Comparison of ENCODE assay signal across 16 cellular contexts in genomic region chrX:154343063-154343462, GRCh38. TPM values are rescaled to one million over a fixed set of nuclear protein-coding genes. Genes with fewer than 3 reads are reported as not detected.
DNase-seq lines count a peak whose midpoint lies in the region; ATAC-seq, FAIRE-seq and TF ChIP-seq lines count a peak whose summit lies in the region.
"Not testable (repeated sequence)": the region's sequence is repeated elsewhere in the genome, so short reads cannot be mapped to it uniquely, and the experiment has no call there.
"Had no signal": no experiment of that assay in that cellular context is flagged by ENCODE, and none has a peak within 500 bp of the region (broad histone marks: within the 10 kb centered on the region; RNA-seq: fewer than 3 reads in every experiment).

No MANE protein-coding gene starts in this region.

- not testable (repeated sequence) for H3K4me3 Mint-ChIP-seq in activated B cell treated with CpG ODN at 0.5 μM for 24 hours; astrocyte (ENCODE audit: unreplicated experiment); natural killer cell

- H3K9me3 Mint-ChIP-seq in activated B cell treated with CpG ODN at 0.5 μM for 24 hours; astrocyte (ENCODE audit: unreplicated experiment); natural killer cell: not testable (repeated sequence)

- CTCF ChIA-PET in activated B cell treated with CpG ODN at 0.5 μM for 24 hours (lab: Charles Lee) = not testable (repeated sequence)

- H3K9ac ChIP-seq in astrocyte (ENCODE audit: low read length) = not testable (repeated sequence)

- not testable (repeated sequence) for H3K4me3 ChIP-seq in astrocyte (ENCODE audit: insufficient read depth, low read depth, low read length)

- not testable (repeated sequence) for H3K4me1 Mint-ChIP-seq in activated B cell treated with CpG ODN at 0.5 μM for 24 hours; astrocyte (ENCODE audit: low read depth, unreplicated experiment); natural killer cell

- FAIRE-seq in astrocyte (lab: Jason Lieb, UNC) = peak; percentile 99

- intact Hi-C loops in activated B cell treated with CpG ODN at 0.5 μM for 24 hours (cut with micrococcal nuclease); left ventricle myocardium superior (cut with micrococcal nuclease): not testable (repeated sequence)
- intact Hi-C loops in natural killer cell (cut with micrococcal nuclease) = loop anchor here (10.0 kb wide), 1 partner anchor 52 kb away; the partner anchor contains the start of gene RPL10

- H3K4me1 ChIP-seq in astrocyte (ENCODE audit: insufficient read depth, low read length) = not testable (repeated sequence)

- not testable (repeated sequence) for H3K4me2 ChIP-seq in astrocyte (ENCODE audit: low read length)

- TF ChIP-seq CTCF in activated B cell treated with CpG ODN at 0.5 μM for 24 hours (IDR thresholded peaks at IDR 0.05); astrocyte (IDR thresholded peaks at IDR 0.05; ENCODE audit: insufficient read depth, low read depth, low read length); natural killer cell (IDR thresholded peaks at IDR 0.05): not testable (repeated sequence)

- H4K20me1 ChIP-seq in astrocyte (ENCODE audit: insufficient read depth, low read length) = not testable (repeated sequence)

- not testable (repeated sequence) for H3K36me3 Mint-ChIP-seq in activated B cell treated with CpG ODN at 0.5 μM for 24 hours (ENCODE audit: low read depth); astrocyte (ENCODE audit: low read depth, unreplicated experiment); natural killer cell

- not testable (repeated sequence) for DNase-seq in activated B cell treated with CpG ODN at 0.5 μM for 24 hours; astrocyte (ENCODE audit: low read depth); left ventricle myocardium superior; natural killer cell

- POLR2A ChIA-PET in activated B cell treated with CpG ODN at 0.5 μM for 24 hours (lab: Charles Lee) = not testable (repeated sequence)

- not testable (repeated sequence) for H3K27me3 Mint-ChIP-seq in activated B cell treated with CpG ODN at 0.5 μM for 24 hours; astrocyte (ENCODE audit: low read depth, unreplicated experiment); natural killer cell (ENCODE audit: low read depth in 2 of 2)

- H3K36me3 ChIP-seq in astrocyte (ENCODE audit: insufficient read depth, low read length) = not testable (repeated sequence)

- not testable (repeated sequence) for H3K9me3 ChIP-seq in astrocyte (ENCODE audit: insufficient read depth, low read depth, low read length)

- H3K27ac ChIP-seq in astrocyte (ENCODE audit: low read depth, low read length) = not testable (repeated sequence)

- not testable (repeated sequence) for H3K27ac Mint-ChIP-seq in activated B cell treated with CpG ODN at 0.5 μM for 24 hours; astrocyte (ENCODE audit: unreplicated experiment); natural killer cell

- ATAC-seq in GM18511 (IDR thresholded peaks at IDR 0.05; ENCODE audit: unreplicated experiment) = peak; percentile 19
- ATAC-seq in GM21717 (IDR thresholded peaks at IDR 0.05; ENCODE audit: unreplicated experiment) = peak; percentile 26
- peak; percentile 6 for ATAC-seq in HG03064 (IDR thresholded peaks at IDR 0.05; ENCODE audit: low read depth, unreplicated experiment)
- peak; percentile 15 for ATAC-seq in activated B cell treated with CpG ODN at 0.5 μM for 24 hours (ENCODE audit: low read depth)
- peak; percentile 2 for ATAC-seq in left ventricle myocardium superior
- peak; percentile 13 to 21 (median 18) for ATAC-seq in natural killer cell

- H3K27me3 ChIP-seq in astrocyte (ENCODE audit: insufficient read depth, low read length) = not testable (repeated sequence)

- not testable (repeated sequence) for H2AFZ ChIP-seq in astrocyte (ENCODE audit: low read depth, low read length)

- not testable (repeated sequence) for H3K79me2 ChIP-seq in astrocyte (ENCODE audit: insufficient read depth, low read length)

RNA-seq across cellular contexts. Expression of gene FLNA, which starts 31.4 kb away (rescaled TPM):
- total RNA-seq in activated B cell treated with CpG ODN at 0.5 μM for 24 hours = 605 and 679 TPM in 2 replicates
- 2,809 and 2,978 TPM in 2 replicates for total RNA-seq in astrocyte
- 228 TPM for total RNA-seq in left ventricle myocardium superior
- total RNA-seq in natural killer cell = 1,000 to 10,000 TPM; 2,872 to 3,483 (median 2,927) TPM

RNA-seq across cellular contexts. Expression of gene EMD, which starts 36.0 kb away (rescaled TPM):
- total RNA-seq in activated B cell treated with CpG ODN at 0.5 μM for 24 hours (68.4 and 70.2 TPM in 2 replicates), astrocyte (75.6 and 75.7 TPM in 2 replicates), left ventricle myocardium superior (51.3 TPM), natural killer cell (100 to 1,000 TPM; 141 to 175 (median 152) TPM)

RNA-seq across cellular contexts. Expression of gene TKTL1, which starts 47.5 kb away (rescaled TPM):
- total RNA-seq in activated B cell treated with CpG ODN at 0.5 μM for 24 hours = not detected in 2 replicates
- total RNA-seq in astrocyte = not detected in 2 replicates
- total RNA-seq in left ventricle myocardium superior = 18.0 TPM
- 10 to 100 TPM; 17.1 to 42.8 (median 28.8) TPM for total RNA-seq in natural killer cell
- total RNA-seq: cardiac muscle cell, HT1080 had no signal

RNA-seq across cellular contexts. Expression of gene TEX28, which starts 48.1 kb away (rescaled TPM):
- not detected in 2 replicates for total RNA-seq in activated B cell treated with CpG ODN at 0.5 μM for 24 hours
- total RNA-seq in astrocyte = not detected in 2 replicates
- total RNA-seq in left ventricle myocardium superior = not detected
- under 1 TPM in 1 of 3 donors, not detected in 2; 0.61 TPM for total RNA-seq in natural killer cell
- total RNA-seq: activated naive CD8-positive, alpha-beta T cell treated with anti-CD3 and anti-CD28 coated beads for 36 hours; aorta; cardiac muscle cell; H7; HT1080; left cardiac atrium; right cardiac atrium; thyroid gland; uterus had no signal

RNA-seq across cellular contexts. Expression of gene RPL10, which starts 55.1 kb away (rescaled TPM):
- total RNA-seq in activated B cell treated with CpG ODN at 0.5 μM for 24 hours = 5,113 and 5,534 TPM in 2 replicates
- total RNA-seq in astrocyte = 1,848 and 1,967 TPM in 2 replicates
- 1,898 TPM for total RNA-seq in left ventricle myocardium superior
- total RNA-seq in natural killer cell = 1,000 to 10,000 TPM; 2,249 to 2,456 (median 2,324) TPM

Comparison
In these comparisons a context has a peak if more than half of its experiments do, and no peak if none do; other contexts are left out.
1. RNA of gene TKTL1, which starts 47.5 kb away (total RNA-seq): 17.1 to 42.8 TPM in natural killer cell and 18.0 TPM in left ventricle myocardium superior (single experiment); not detected in activated B cell treated with CpG ODN at 0.5 μM for 24 hours and not detected in astrocyte; every median in the first group is over 10 times any median in the second.
2. Peak in every context shown above with its lines, with median percentiles within 50 percentile points of each other: ATAC-seq.